Comparison of ENCODE assay signal across 28 cellular contexts in genomic region chr3:28986922-28987321, GRCh38.
"Had no signal": no experiment of that assay in that cellular context is flagged by ENCODE, and none has a peak within 500 bp of the region (broad histone marks: within the 10 kb centered on the region; RNA-seq: fewer than 3 reads in every experiment).

No MANE protein-coding gene starts in this region.

- ATAC-seq: activated CD4-positive, CD25-positive, alpha-beta regulatory T cell treated with anti-CD3 and anti-CD28 coated beads, Interleukin-2, amount 50 U/mL, for 24 hours; activated CD8-positive, alpha-beta T cell treated with anti-CD3 and anti-CD28 coated beads for 36 hours; activated T-cell treated with anti-CD3 and anti-CD28 coated beads, Interleukin-2, amount 50 U/mL, for 4 hours; activated T-helper 17 cell treated with anti-CD3 and anti-CD28 coated beads, Interleukin-2, amount 50 U/mL, for 72 hours; body of pancreas; gastrocnemius medialis; heart left ventricle; T-helper 17 cell had no signal

- DNase-seq: activated B cell treated with CpG ODN at 0.5 μM for 24 hours; activated CD4-positive, alpha-beta T cell treated with anti-CD3 and anti-CD28 coated beads for 48 hours; activated CD4-positive, alpha-beta T cell treated with anti-CD3 and anti-CD28 coated beads, Interleukin-2, amount 50 U/mL, for 1 hour; activated CD4-positive, alpha-beta T cell treated with anti-CD3 and anti-CD28 coated beads, Interleukin-2, amount 50 U/mL, for 48 hours; activated CD8-positive, alpha-beta memory T cell treated with anti-CD3 and anti-CD28 coated beads for 24 hours; activated CD8-positive, alpha-beta T cell treated with anti-CD3 and anti-CD28 coated beads for 36 hours; activated effector memory CD4-positive, alpha-beta T cell treated with Interleukin-2 at 50 U/mL for 16 hours; activated gamma-delta T cell treated with Interleukin-2 at 50 U/mL for 16 hours; activated naive CD4-positive, alpha-beta T cell treated with anti-CD3 and anti-CD28 coated beads, Interleukin-2, amount 50 U/mL, for 16 hours; activated naive CD4-positive, alpha-beta T cell treated with Interleukin-2 at 50 U/mL for 16 hours; activated T-cell treated with anti-CD3 and anti-CD28 coated beads, Interleukin-2, amount 50 U/mL, for 4 hours; amniotic stem cell; aorta; body of pancreas; dorsolateral prefrontal cortex; effector memory CD4-positive, alpha-beta T cell; endodermal cell; foreskin fibroblast; gastrocnemius medialis; glutamatergic neuron; heart left ventricle; T-helper 1 cell; T-helper 17 cell; T1000; WERI-Rb-1 had no signal

- H3K27me3 ChIP-seq: body of pancreas, dorsolateral prefrontal cortex, gastrocnemius medialis, heart left ventricle had no signal

- H3K4me1 ChIP-seq: body of pancreas had no signal

- H3K4me3 ChIP-seq: body of pancreas, coronary artery, dorsolateral prefrontal cortex, gastrocnemius medialis, heart left ventricle had no signal

- H3K27ac ChIP-seq: body of pancreas, coronary artery, dorsolateral prefrontal cortex, gastrocnemius medialis, heart left ventricle, WERI-Rb-1 had no signal

- H3K9me3 ChIP-seq: body of pancreas, gastrocnemius medialis, heart left ventricle had no signal

- H3K36me3 ChIP-seq: gastrocnemius medialis, heart left ventricle, WERI-Rb-1 had no signal
